Comparison of ENCODE assay signal across 12 cellular contexts in the genomic region with DNA sequence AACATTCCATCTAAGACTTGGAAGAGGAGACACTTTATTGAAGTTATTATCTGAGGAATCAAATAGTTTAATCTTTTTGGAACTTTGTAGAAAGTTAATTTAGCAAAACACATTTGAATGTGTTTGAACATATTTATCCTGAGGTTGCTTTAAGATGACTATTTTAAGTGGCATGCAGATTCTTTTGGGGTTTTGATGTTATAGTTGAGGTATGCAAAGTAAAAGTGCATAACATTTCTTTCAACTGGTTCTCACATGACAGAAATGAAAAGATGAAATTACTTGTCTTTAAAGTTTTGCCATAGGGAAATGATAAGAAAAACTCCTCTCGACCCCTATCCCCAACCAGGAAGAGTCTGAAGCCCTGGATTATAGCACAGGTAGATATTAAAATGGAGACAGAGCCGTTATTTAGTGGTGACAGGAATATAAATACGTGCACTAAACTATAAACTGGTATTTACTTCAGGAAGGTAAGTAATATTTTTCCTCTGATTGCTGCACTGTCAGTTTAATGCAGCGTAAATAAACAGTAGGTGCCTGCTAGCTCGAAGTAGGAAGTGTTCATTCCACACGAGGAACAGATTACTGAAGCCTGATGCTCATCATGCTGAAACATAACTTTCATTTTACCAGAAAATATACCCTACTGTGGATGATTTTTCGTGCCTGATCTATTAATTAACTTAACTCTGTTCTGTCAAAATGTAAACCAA. TPM values are rescaled to one million over a fixed set of nuclear protein-coding genes. Genes with fewer than 3 reads are reported as not detected.
DNase-seq lines count a peak whose midpoint lies in the region; ATAC-seq and TF ChIP-seq lines count a peak whose summit lies in the region.
"Had no signal": no experiment of that assay in that cellular context is flagged by ENCODE, and none has a peak within 500 bp of the region (broad histone marks: within the 10 kb centered on the region; RNA-seq: fewer than 3 reads in every experiment).

No MANE protein-coding gene starts in this region.

- H3K27ac Mint-ChIP-seq in stimulated activated naive CD8-positive, alpha-beta T cell treated with anti-CD3 and anti-CD28 coated beads, Interleukin-15, Interleukin-2, amounts not matched to agents 100 ng/mL and 50 ng/mL, for 24 hours: peak overlapping the region; percentile 91
- H3K27ac Mint-ChIP-seq: WTC11 had no signal

- H4K20me1 ChIP-seq in OCI-LY3 (ENCODE audit: insufficient read depth, low read length): no peaks in the 10 kb centered on the region

- H3K27me3 ChIP-seq in OCI-LY3 (ENCODE audit: low read depth, low read length) (peaks cover 22% of the 10 kb centered on the region; the same call in 1 of the 2 replicates), dorsolateral prefrontal cortex (peaks cover 0 to 10% (median 0%) of the 10 kb centered on the region in 45 donors), suprapubic skin (peaks cover 14% of the 10 kb centered on the region)

- peak overlapping the region; percentile 3; the same call in 1 of the 2 replicates for H3K9ac ChIP-seq in OCI-LY3 (ENCODE audit: low read length)

- peak overlapping the region; percentile 73 for H2AFZ ChIP-seq in OCI-LY3 (ENCODE audit: low read depth, low read length)

- peaks cover 74% of the 10 kb centered on the region for H3K36me3 Mint-ChIP-seq in stimulated activated naive CD8-positive, alpha-beta T cell treated with anti-CD3 and anti-CD28 coated beads, Interleukin-15, Interleukin-2, amounts not matched to agents 100 ng/mL and 50 ng/mL, for 24 hours (ENCODE audit: low read depth)
- H3K36me3 Mint-ChIP-seq: WTC11 had no signal

- DNase-seq in stimulated activated naive CD8-positive, alpha-beta T cell treated with anti-CD3 and anti-CD28 coated beads, Interleukin-15, Interleukin-2, amounts not matched to agents 100 U/mL and 50 U/mL, for 24 hours: no peak
- DNase-seq in dorsolateral prefrontal cortex (no peak), suprapubic skin (ENCODE audit: low spot score in 2 of 2) (no peak), COLO668 (lab: John Stamatoyannopoulos, UW; ENCODE audit: unreplicated experiment) (no peak), AML-193 (lab: John Stamatoyannopoulos, UW) (no peak)
- DNase-seq: hippocampal formation; posterior cingulate gyrus; stimulated activated CD4-positive, alpha-beta T cell treated with anti-CD3 and anti-CD28 coated beads, Interleukin-2, amount 100 ng/mL, for 48 hours had no signal

- H3K4me2 ChIP-seq in OCI-LY3 (ENCODE audit: low read length): peak overlapping the region; percentile 64

- H3K9me3 Mint-ChIP-seq in stimulated activated naive CD8-positive, alpha-beta T cell treated with anti-CD3 and anti-CD28 coated beads, Interleukin-15, Interleukin-2, amounts not matched to agents 100 ng/mL and 50 ng/mL, for 24 hours: no peaks in the 10 kb centered on the region
- H3K9me3 Mint-ChIP-seq: WTC11 had no signal

- H3K4me3 ChIP-seq in OCI-LY3 (ENCODE audit: low read length) (peak overlapping the region; percentile 47), dorsolateral prefrontal cortex (peak overlapping the region in 33 of 59 donors; percentile 1 to 76 (median 26)), suprapubic skin (no peak overlapping the region)

- H3K27me3 Mint-ChIP-seq in stimulated activated naive CD8-positive, alpha-beta T cell treated with anti-CD3 and anti-CD28 coated beads, Interleukin-15, Interleukin-2, amounts not matched to agents 100 ng/mL and 50 ng/mL, for 24 hours: no peaks in the 10 kb centered on the region

- H3K27ac ChIP-seq in OCI-LY3 (ENCODE audit: low read length) (no peak overlapping the region), dorsolateral prefrontal cortex (peak overlapping the region in 8 of 59 donors; percentile 0 to 42 (median 30)), suprapubic skin (no peak overlapping the region)

- H3K36me3 ChIP-seq in OCI-LY3 (replicated peaks; ENCODE audit: low read depth, low read length): no peaks in the 10 kb centered on the region
- H3K36me3 ChIP-seq in suprapubic skin: no peaks in the 10 kb centered on the region

- H3K9me3 ChIP-seq in OCI-LY3 (ENCODE audit: insufficient read depth, low read length): no peaks in the 10 kb centered on the region
- no peaks in the 10 kb centered on the region for H3K9me3 ChIP-seq in suprapubic skin

- TF ChIP-seq POLR2A in suprapubic skin (IDR thresholded peaks at IDR 0.05): no peak

- H3K4me3 Mint-ChIP-seq in stimulated activated naive CD8-positive, alpha-beta T cell treated with anti-CD3 and anti-CD28 coated beads, Interleukin-15, Interleukin-2, amounts not matched to agents 100 ng/mL and 50 ng/mL, for 24 hours: peak overlapping the region; percentile 97
- H3K4me3 Mint-ChIP-seq: WTC11 had no signal

- no peak for TF ChIP-seq EP300 in suprapubic skin (IDR thresholded peaks at IDR 0.05)

- intact Hi-C loops in dorsolateral prefrontal cortex (cut with DNase I): loop anchor here in 1 of 2 donors (10.0 kb wide), 1 partner anchor 545 kb away; no protein-coding TSS in a partner anchor

- no peak for TF ChIP-seq CTCF in OCI-LY3 (IDR thresholded peaks at IDR 0.05; ENCODE audit: low read depth, low read length)
- no peak for TF ChIP-seq CTCF in dorsolateral prefrontal cortex (IDR thresholded peaks at IDR 0.05 in 54 of 56, conservative IDR thresholded peaks at IDR 0.05 in 2 of 56; ENCODE audit: low read depth in 1 of 56, partially characterized antibody in 56 of 56)
- no peak for TF ChIP-seq CTCF in suprapubic skin (IDR thresholded peaks at IDR 0.05)

- peaks cover 55% of the 10 kb centered on the region for H3K4me1 Mint-ChIP-seq in stimulated activated naive CD8-positive, alpha-beta T cell treated with anti-CD3 and anti-CD28 coated beads, Interleukin-15, Interleukin-2, amounts not matched to agents 100 ng/mL and 50 ng/mL, for 24 hours (ENCODE audit: low read depth)

- no peak for ATAC-seq in stimulated activated naive CD8-positive, alpha-beta T cell treated with anti-CD3 and anti-CD28 coated beads, Interleukin-15, Interleukin-2, amounts not matched to agents 100 U/mL and 50 U/mL, for 24 hours
- no peak for ATAC-seq in HG02870 (IDR thresholded peaks at IDR 0.05; ENCODE audit: unreplicated experiment)
- ATAC-seq: WTC11 had no signal

- H3K4me1 ChIP-seq in OCI-LY3 (ENCODE audit: low read length) (peaks cover 15% of the 10 kb centered on the region), suprapubic skin (peaks cover 13% of the 10 kb centered on the region)

- H3K79me2 ChIP-seq in OCI-LY3 (ENCODE audit: low read length): no peaks in the 10 kb centered on the region

- 51% methylated on average over 7 of the region's 7 CpGs for WGBS in suprapubic skin

RNA-seq across cellular contexts. Expression of gene SATB1, which starts 15.1 kb away (rescaled TPM):
- total RNA-seq in dorsolateral prefrontal cortex: 100 to 1,000 TPM in 105 of 120 experiments, 10 to 100 TPM in 15; 71.8 to 197 (median 132) TPM
- 10 to 100 TPM; 27.2 to 68.1 (median 34.6) TPM for total RNA-seq in suprapubic skin
